18 cellular contexts compared by ENCODE assay signal in the genomic region with DNA sequence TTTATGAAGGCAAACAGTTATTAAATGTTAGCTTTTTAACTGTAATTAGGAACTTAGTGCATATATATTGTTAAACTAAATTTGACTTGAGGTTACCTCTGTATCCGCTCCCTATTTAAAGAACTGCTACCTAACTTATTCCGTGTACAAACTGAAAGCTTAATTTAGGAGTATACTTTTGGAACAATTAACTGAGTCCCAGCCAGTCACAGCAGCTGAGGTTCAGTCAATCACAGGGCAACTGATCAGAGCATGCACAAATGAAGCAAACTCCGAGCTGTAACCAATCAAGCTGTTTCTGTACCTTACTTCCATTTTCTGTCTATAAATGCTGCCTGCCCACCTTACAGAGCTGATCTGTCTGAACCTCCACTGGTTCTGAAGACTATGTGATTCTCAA.
"Had no signal": no experiment of that assay in that cellular context is flagged by ENCODE, and none has a peak within 500 bp of the region (broad histone marks: within the 10 kb centered on the region; RNA-seq: fewer than 3 reads in every experiment).

No MANE protein-coding gene starts in this region.

- H3K9me3 ChIP-seq: esophagus muscularis mucosa, gastroesophageal sphincter, lower lobe of right lung had no signal

- H3K4me2 ChIP-seq: hepatocyte had no signal

- H3K79me2 ChIP-seq: hepatocyte had no signal

- DNase-seq: dermis blood vessel endothelial cell; dorsolateral prefrontal cortex; effector CD4-positive, alpha-beta T cell; effector memory CD4-positive, alpha-beta T cell; foreskin keratinocyte; heart left ventricle; hypothalamus; left cardiac atrium; left lung; left ventricle myocardium superior; lower lobe of right lung; mesendoderm; midbrain had no signal

- H3K27me3 ChIP-seq: dorsolateral prefrontal cortex, esophagus muscularis mucosa, foreskin keratinocyte, gastroesophageal sphincter, heart left ventricle, hepatocyte, left lung had no signal

- H3K4me3 ChIP-seq: coronary artery, dorsolateral prefrontal cortex, esophagus muscularis mucosa, gastroesophageal sphincter, heart left ventricle, hepatocyte, left lung, lower lobe of right lung had no signal

- H3K27ac Mint-ChIP-seq: memory B cell had no signal

- H3K27ac ChIP-seq: coronary artery, esophagus muscularis mucosa, foreskin keratinocyte, gastroesophageal sphincter, heart left ventricle, hepatocyte, left lung, lower lobe of right lung had no signal

- H3K4me3 Mint-ChIP-seq: memory B cell had no signal

- H3K4me1 ChIP-seq: esophagus muscularis mucosa, foreskin keratinocyte, gastroesophageal sphincter, heart left ventricle, left lung, lower lobe of right lung had no signal

- ATAC-seq: foreskin keratinocyte, gastroesophageal sphincter, heart left ventricle, left cardiac atrium, left lung, left ventricle myocardium superior, lower lobe of right lung had no signal

- H3K27me3 Mint-ChIP-seq: memory B cell had no signal

- H2AFZ ChIP-seq: hepatocyte had no signal
